1 cellular context compared by ENCODE assay signal in genomic region chr19:47512948-47513319, GRCh38.
TF ChIP-seq lines count a peak whose summit lies in the region.

No MANE protein-coding gene starts in this region.

TF ChIP-seq in HEK293, 187 proteins besides CTCF, POLR2A, EP300 and RAD21 (continued from another document):
- TF ChIP-seq ZSCAN4 (tag by site-specific recombination; IDR thresholded peaks at IDR 0.05) = no peak
- no peak for TF ChIP-seq ZNF600 (tag by site-specific recombination; IDR thresholded peaks at IDR 0.05)
- TF ChIP-seq ZNF571 (tag by site-specific recombination; IDR thresholded peaks at IDR 0.05) = no peak
- no peak for TF ChIP-seq KLF16 (tag by site-specific recombination; IDR thresholded peaks at IDR 0.05)
- TF ChIP-seq ZNF223 (tag by site-specific recombination; IDR thresholded peaks at IDR 0.05) = no peak
- peak; percentile 74; the same call in 1 of the 2 replicates for TF ChIP-seq EGR2 (tag by site-specific recombination; IDR thresholded peaks at IDR 0.05; ENCODE audit: low read depth)
- TF ChIP-seq ZNF792 (tag by site-specific recombination; IDR thresholded peaks at IDR 0.05) = no peak
